ENCODE assay signal across 8 cellular contexts in genomic region chr5:94524841-94525697, GRCh38.
DNase-seq lines count a peak whose midpoint lies in the region; ATAC-seq and TF ChIP-seq lines count a peak whose summit lies in the region.

No MANE protein-coding gene starts in this region.

- CTCF ChIA-PET in activated CD8-positive, alpha-beta memory T cell treated with anti-CD3 and anti-CD28 coated beads, Interleukin-2, amount 10 ng/mL, durations not matched to agents 7 days and 5 days (lab: Charles Lee) = interaction anchor here (0.6 to 2.8 kb wide), 16 partner anchors 10 to 325 kb away, joined by 3 to 41 read pairs (median 6); partner anchors contain the start of genes KIAA0825 and SLF1

- no peaks in the 10 kb centered on the region for H3K36me3 Mint-ChIP-seq in activated CD8-positive, alpha-beta memory T cell treated with anti-CD3 and anti-CD28 coated beads, Interleukin-2, amount 10 ng/mL, durations not matched to agents 7 days and 5 days
- no peaks in the 10 kb centered on the region for H3K36me3 Mint-ChIP-seq in activated T-cell treated with anti-CD3 and anti-CD28 coated beads, Interleukin-2, amount 50 U/mL, for 24 hours (ENCODE audit: low read depth)

- peak; percentile 44 for DNase-seq in activated CD8-positive, alpha-beta memory T cell treated with anti-CD3 and anti-CD28 coated beads, Interleukin-2, amount 10 ng/mL, durations not matched to agents 7 days and 5 days
- DNase-seq in activated CD8-positive, alpha-beta memory T cell treated with anti-CD3 and anti-CD28 coated beads for 24 hours = no peak
- peak in 1 of 2 experiments; percentile 7 for DNase-seq in HL-60 (ENCODE audit: low read depth in 1 of 2, low spot score in 1 of 2)
- DNase-seq in RPMI7951 (ENCODE audit: low read depth) = peak; percentile 32
- peak; percentile 39 to 58 for DNase-seq in dermis microvascular lymphatic vessel endothelial cell (ENCODE audit: low read depth in 2 of 2)
- peak; percentile 36 for DNase-seq in midbrain (lab: John Stamatoyannopoulos, UW)
- no peak for DNase-seq in activated T-cell treated with anti-CD3 and anti-CD28 coated beads, Interleukin-2, amount 50 U/mL, for 24 hours

- TF ChIP-seq CTCF in HL-60 (IDR thresholded peaks at IDR 0.05; ENCODE audit: insufficient read depth, low read length) = peak; percentile 5

- no peak overlapping the region for H3K4me3 Mint-ChIP-seq in activated CD8-positive, alpha-beta memory T cell treated with anti-CD3 and anti-CD28 coated beads, Interleukin-2, amount 10 ng/mL, durations not matched to agents 7 days and 5 days
- H3K4me3 Mint-ChIP-seq in activated T-cell treated with anti-CD3 and anti-CD28 coated beads, Interleukin-2, amount 50 U/mL, for 24 hours = no peak overlapping the region

- no peaks in the 10 kb centered on the region for H3K27me3 ChIP-seq in HL-60 (ENCODE audit: insufficient read depth, poor library complexity, severe bottlenecking)

- H3K27ac Mint-ChIP-seq in activated CD8-positive, alpha-beta memory T cell treated with anti-CD3 and anti-CD28 coated beads, Interleukin-2, amount 10 ng/mL, durations not matched to agents 7 days and 5 days = no peak overlapping the region
- no peak overlapping the region for H3K27ac Mint-ChIP-seq in activated T-cell treated with anti-CD3 and anti-CD28 coated beads, Interleukin-2, amount 50 U/mL, for 24 hours

- no peaks in the 10 kb centered on the region for H3K9me3 Mint-ChIP-seq in activated CD8-positive, alpha-beta memory T cell treated with anti-CD3 and anti-CD28 coated beads, Interleukin-2, amount 10 ng/mL, durations not matched to agents 7 days and 5 days (ENCODE audit: low read depth)
- no peaks in the 10 kb centered on the region for H3K9me3 Mint-ChIP-seq in activated T-cell treated with anti-CD3 and anti-CD28 coated beads, Interleukin-2, amount 50 U/mL, for 24 hours

- no peak overlapping the region for H3K4me3 ChIP-seq in HL-60 (replicated peaks; ENCODE audit: insufficient read depth, low read length)

- no peak overlapping the region for H3K27ac ChIP-seq in HL-60 (replicated peaks)

- peak; percentile 80 for ATAC-seq in activated CD8-positive, alpha-beta memory T cell treated with anti-CD3 and anti-CD28 coated beads, Interleukin-2, amount 10 ng/mL, durations not matched to agents 7 days and 5 days
- peak; percentile 86 for ATAC-seq in GM21367 (IDR thresholded peaks at IDR 0.05; ENCODE audit: unreplicated experiment)

- H3K4me1 Mint-ChIP-seq in activated CD8-positive, alpha-beta memory T cell treated with anti-CD3 and anti-CD28 coated beads, Interleukin-2, amount 10 ng/mL, durations not matched to agents 7 days and 5 days = peaks cover 6% of the 10 kb centered on the region
- H3K4me1 Mint-ChIP-seq in activated T-cell treated with anti-CD3 and anti-CD28 coated beads, Interleukin-2, amount 50 U/mL, for 24 hours (ENCODE audit: low read depth) = no peaks in the 10 kb centered on the region

- no peaks in the 10 kb centered on the region for H3K27me3 Mint-ChIP-seq in activated CD8-positive, alpha-beta memory T cell treated with anti-CD3 and anti-CD28 coated beads, Interleukin-2, amount 10 ng/mL, durations not matched to agents 7 days and 5 days
- H3K27me3 Mint-ChIP-seq in activated T-cell treated with anti-CD3 and anti-CD28 coated beads, Interleukin-2, amount 50 U/mL, for 24 hours = no peaks in the 10 kb centered on the region

Comparison
In these comparisons a context has a peak if more than half of its experiments do, and no peak if none do; other contexts are left out.
1. DNase-seq: peak in activated CD8-positive, alpha-beta memory T cell treated with anti-CD3 and anti-CD28 coated beads, Interleukin-2, amount 10 ng/mL, durations not matched to agents 7 days and 5 days (single experiment), RPMI7951 (single experiment), dermis microvascular lymphatic vessel endothelial cell (2 of 2) and midbrain (single experiment); none in activated CD8-positive, alpha-beta memory T cell treated with anti-CD3 and anti-CD28 coated beads for 24 hours (single experiment) and activated T-cell treated with anti-CD3 and anti-CD28 coated beads, Interleukin-2, amount 50 U/mL, for 24 hours (single experiment).